In the genomic region with DNA sequence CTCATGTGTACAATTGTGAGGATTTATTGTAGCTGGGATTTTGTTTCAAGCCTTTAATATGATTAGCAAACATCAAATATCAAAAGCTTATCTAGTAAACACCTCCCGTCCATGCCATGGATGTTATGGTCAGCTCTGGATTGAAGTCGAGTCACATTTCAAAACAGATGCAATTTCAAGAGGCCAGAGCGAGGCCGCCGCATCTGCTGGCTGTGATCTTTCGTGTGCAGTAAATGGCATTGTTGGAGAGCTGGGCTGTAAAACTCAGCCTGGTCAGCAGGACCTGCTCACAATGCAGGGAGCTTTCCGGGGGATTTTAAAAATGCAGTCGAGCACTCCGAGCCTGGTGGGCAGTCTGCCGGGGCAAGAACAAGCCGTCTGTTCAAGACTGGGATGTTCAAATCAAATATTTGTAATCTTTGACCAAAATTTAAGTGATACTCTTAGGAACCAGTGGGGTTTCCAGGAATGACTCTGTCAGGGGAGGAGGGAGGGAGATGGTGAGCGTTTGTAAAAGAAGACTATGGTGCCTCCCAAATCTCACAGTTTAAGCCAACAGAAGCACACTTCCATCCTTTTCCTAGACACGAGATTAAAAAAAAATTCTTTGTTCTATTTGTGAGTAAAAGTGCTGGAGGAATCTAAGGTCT, we compare ENCODE assay signal across 1 cellular context.
TF ChIP-seq lines count a peak whose summit lies in the region.

No MANE protein-coding gene starts in this region.

TF ChIP-seq in GM23338, 12 proteins besides CTCF, POLR2A, EP300 and RAD21 (continued from another document):
- TF ChIP-seq, protein P1, sequence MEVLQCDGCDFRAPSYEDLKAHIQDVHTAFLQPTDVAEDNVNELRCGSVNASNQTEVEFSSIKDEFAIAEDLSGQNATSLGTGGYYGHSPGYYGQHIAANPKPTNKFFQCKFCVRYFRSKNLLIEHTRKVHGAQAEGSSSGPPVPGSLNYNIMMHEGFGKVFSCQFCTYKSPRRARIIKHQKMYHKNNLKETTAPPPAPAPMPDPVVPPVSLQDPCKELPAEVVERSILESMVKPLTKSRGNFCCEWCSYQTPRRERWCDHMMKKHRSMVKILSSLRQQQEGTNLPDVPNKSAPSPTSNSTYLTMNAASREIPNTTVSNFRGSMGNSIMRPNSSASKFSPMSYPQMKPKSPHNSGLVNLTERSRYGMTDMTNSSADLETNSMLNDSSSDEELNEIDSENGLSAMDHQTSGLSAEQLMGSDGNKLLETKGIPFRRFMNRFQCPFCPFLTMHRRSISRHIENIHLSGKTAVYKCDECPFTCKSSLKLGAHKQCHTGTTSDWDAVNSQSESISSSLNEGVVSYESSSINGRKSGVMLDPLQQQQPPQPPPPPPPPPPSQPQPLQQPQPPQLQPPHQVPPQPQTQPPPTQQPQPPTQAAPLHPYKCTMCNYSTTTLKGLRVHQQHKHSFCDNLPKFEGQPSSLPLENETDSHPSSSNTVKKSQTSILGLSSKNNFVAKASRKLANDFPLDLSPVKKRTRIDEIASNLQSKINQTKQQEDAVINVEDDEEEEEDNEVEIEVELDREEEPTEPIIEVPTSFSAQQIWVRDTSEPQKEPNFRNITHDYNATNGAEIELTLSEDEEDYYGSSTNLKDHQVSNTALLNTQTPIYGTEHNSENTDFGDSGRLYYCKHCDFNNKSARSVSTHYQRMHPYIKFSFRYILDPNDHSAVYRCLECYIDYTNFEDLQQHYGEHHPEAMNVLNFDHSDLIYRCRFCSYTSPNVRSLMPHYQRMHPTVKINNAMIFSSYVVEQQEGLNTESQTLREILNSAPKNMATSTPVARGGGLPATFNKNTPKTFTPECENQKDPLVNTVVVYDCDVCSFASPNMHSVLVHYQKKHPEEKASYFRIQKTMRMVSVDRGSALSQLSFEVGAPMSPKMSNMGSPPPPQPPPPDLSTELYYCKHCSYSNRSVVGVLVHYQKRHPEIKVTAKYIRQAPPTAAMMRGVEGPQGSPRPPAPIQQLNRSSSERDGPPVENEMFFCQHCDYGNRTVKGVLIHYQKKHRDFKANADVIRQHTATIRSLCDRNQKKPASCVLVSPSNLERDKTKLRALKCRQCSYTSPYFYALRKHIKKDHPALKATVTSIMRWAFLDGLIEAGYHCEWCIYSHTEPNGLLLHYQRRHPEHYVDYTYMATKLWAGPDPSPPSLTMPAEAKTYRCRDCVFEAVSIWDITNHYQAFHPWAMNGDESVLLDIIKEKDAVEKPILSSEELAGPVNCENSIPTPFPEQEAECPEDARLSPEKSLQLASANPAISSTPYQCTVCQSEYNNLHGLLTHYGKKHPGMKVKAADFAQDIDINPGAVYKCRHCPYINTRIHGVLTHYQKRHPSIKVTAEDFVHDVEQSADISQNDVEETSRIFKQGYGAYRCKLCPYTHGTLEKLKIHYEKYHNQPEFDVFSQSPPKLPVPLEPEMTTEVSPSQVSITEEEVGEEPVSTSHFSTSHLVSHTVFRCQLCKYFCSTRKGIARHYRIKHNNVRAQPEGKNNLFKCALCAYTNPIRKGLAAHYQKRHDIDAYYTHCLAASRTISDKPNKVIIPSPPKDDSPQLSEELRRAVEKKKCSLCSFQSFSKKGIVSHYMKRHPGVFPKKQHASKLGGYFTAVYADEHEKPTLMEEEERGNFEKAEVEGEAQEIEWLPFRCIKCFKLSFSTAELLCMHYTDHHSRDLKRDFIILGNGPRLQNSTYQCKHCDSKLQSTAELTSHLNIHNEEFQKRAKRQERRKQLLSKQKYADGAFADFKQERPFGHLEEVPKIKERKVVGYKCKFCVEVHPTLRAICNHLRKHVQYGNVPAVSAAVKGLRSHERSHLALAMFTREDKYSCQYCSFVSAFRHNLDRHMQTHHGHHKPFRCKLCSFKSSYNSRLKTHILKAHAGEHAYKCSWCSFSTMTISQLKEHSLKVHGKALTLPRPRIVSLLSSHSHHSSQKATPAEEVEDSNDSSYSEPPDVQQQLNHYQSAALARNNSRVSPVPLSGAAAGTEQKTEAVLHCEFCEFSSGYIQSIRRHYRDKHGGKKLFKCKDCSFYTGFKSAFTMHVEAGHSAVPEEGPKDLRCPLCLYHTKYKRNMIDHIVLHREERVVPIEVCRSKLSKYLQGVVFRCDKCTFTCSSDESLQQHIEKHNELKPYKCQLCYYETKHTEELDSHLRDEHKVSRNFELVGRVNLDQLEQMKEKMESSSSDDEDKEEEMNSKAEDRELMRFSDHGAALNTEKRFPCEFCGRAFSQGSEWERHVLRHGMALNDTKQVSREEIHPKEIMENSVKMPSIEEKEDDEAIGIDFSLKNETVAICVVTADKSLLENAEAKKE (CRISPR knock-in tag; IDR thresholded peaks at IDR 0.05): no peak
- TF ChIP-seq, protein P2, sequence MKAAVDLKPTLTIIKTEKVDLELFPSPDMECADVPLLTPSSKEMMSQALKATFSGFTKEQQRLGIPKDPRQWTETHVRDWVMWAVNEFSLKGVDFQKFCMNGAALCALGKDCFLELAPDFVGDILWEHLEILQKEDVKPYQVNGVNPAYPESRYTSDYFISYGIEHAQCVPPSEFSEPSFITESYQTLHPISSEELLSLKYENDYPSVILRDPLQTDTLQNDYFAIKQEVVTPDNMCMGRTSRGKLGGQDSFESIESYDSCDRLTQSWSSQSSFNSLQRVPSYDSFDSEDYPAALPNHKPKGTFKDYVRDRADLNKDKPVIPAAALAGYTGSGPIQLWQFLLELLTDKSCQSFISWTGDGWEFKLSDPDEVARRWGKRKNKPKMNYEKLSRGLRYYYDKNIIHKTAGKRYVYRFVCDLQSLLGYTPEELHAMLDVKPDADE (IDR thresholded peaks at IDR 0.05): no peak
- TF ChIP-seq STAT1 (IDR thresholded peaks at IDR 0.05; ENCODE audit: unreplicated experiment): no peak
